In genomic region chr12:7017870-7018349, GRCh38 we compare ENCODE assay signal across 1 cellular context.
TF ChIP-seq lines count a peak whose summit lies in the region.

No MANE protein-coding gene starts in this region.

TF ChIP-seq in IMR-90, 13 proteins besides CTCF, POLR2A, EP300 and RAD21:
- TF ChIP-seq CHD1 (IDR thresholded peaks at IDR 0.05; ENCODE audit: low read depth, low read length) (no peak), MXI1 (IDR thresholded peaks at IDR 0.05; ENCODE audit: borderline replicate concordance, low read depth, low read length) (peak; percentile 55; the same call in 1 of the 2 replicates)
